Comparison of ENCODE assay signal across 8 cellular contexts in the genomic region with DNA sequence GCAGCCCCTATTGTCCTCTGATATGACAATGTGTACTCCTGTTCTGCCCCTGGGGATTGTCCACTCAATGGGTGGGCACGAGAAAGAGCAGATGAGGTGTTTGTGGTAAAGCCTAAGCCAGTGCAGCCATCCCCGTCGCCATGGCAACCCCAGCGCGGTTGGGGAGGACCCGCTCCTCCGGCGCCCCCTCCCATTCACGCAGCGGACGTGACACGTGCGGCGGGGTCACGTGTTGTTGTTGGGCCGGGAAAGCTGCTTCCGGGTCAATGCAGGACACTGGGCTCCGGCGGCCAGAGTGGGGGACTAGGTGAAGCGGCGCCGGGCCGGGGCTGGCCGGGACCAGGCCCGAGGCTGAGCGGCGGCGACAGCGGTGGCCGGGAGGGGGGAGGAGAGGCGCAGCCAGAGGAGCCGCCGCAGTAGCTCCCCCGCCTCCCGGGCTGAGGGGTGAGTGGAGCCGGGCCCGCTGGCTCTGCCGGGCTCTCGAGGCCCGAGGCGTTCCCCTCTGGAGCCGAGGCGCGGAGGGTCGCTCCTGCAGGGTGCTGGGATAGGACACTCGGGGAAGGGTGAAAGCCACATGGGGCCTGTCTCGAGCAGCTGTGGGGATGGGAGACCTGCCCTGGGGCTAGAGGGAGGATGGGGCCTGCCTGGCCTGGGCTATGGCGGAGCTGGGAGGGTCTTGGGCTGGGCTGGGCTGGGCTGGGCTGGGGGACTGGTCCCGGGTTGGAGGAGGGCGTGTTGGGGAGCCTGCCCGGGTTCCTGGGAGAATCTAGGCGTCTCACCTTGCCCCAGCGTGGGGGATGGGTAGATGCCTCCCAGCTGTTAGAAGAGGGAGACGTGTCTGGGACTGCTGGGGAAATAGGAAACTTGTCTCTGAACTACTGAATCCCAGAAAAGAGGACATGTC. TPM values are rescaled to one million over a fixed set of nuclear protein-coding genes. Genes with fewer than 3 reads are reported as not detected.
DNase-seq lines count a peak whose midpoint lies in the region; TF ChIP-seq lines count a peak whose summit lies in the region.

A gene with protein sequence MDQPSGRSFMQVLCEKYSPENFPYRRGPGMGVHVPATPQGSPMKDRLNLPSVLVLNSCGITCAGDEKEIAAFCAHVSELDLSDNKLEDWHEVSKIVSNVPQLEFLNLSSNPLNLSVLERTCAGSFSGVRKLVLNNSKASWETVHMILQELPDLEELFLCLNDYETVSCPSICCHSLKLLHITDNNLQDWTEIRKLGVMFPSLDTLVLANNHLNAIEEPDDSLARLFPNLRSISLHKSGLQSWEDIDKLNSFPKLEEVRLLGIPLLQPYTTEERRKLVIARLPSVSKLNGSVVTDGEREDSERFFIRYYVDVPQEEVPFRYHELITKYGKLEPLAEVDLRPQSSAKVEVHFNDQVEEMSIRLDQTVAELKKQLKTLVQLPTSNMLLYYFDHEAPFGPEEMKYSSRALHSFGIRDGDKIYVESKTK (plus strand): TSS at position 255 of the 904 bp plus-strand sequence. CDS start 21,589 bp downstream, outside the sequence.

- H3F3A ChIP-seq in Loucy (ENCODE audit: low read depth): no peaks in the 10 kb centered on the region

- peaks cover 14% of the 10 kb centered on the region for H3K4me1 Mint-ChIP-seq in activated naive CD4-positive, alpha-beta T cell treated with anti-CD3 and anti-CD28 coated beads for 36 hours (ENCODE audit: low read depth)

- H4K20me1 ChIP-seq in Loucy (ENCODE audit: insufficient read depth, low read length, poor library complexity, severe bottlenecking): peaks cover 28% of the 10 kb centered on the region
- H4K20me1 ChIP-seq in osteoblast (ENCODE audit: insufficient read depth, low read length): peaks cover 29% of the 10 kb centered on the region

- no peak for TF ChIP-seq CTCF in Loucy (conservative IDR thresholded peaks at IDR 0.05; ENCODE audit: low read length)
- TF ChIP-seq CTCF in osteoblast (IDR thresholded peaks at IDR 0.05; ENCODE audit: extremely low read depth, low read depth, low read length): no peak
- no peak for TF ChIP-seq CTCF in testis (IDR thresholded peaks at IDR 0.05)

- no peaks in the 10 kb centered on the region for H3K4me1 ChIP-seq in ES-I3 (ENCODE audit: insufficient read depth, low read length)
- H3K4me1 ChIP-seq in Loucy (ENCODE audit: insufficient read depth, low read length, poor library complexity, severe bottlenecking): peaks cover 26% of the 10 kb centered on the region
- H3K4me1 ChIP-seq in osteoblast (ENCODE audit: insufficient read depth, low read length): peaks cover 13% of the 10 kb centered on the region
- peaks cover 15% of the 10 kb centered on the region for H3K4me1 ChIP-seq in testis

- H3K4me3 ChIP-seq in H7 (ENCODE audit: insufficient read depth, low read depth, low read length): peak within 1 kb of the TSS; percentile 77
- peak within 1 kb of the TSS; percentile 98 for H3K4me3 ChIP-seq in Loucy (ENCODE audit: low read length, poor library complexity, severe bottlenecking)
- H3K4me3 ChIP-seq in osteoblast (ENCODE audit: insufficient read depth, low read length): peak within 1 kb of the TSS; percentile 84
- peak within 1 kb of the TSS; percentile 71 to 77 for H3K4me3 ChIP-seq in testis

- DNase-seq in H7 (peak; percentile 97), SK-N-DZ (ENCODE audit: low spot score) (peak; percentile 84), globus pallidus (ENCODE audit: low spot score) (peak; percentile 83), osteoblast (ENCODE audit: insufficient read length, low spot score, missing footprints) (peak; percentile 99), testis (peak; percentile 97)
- DNase-seq in activated naive CD4-positive, alpha-beta T cell treated with anti-CD3 and anti-CD28 coated beads for 36 hours: peak; percentile 89

- H3K9me3 ChIP-seq in ES-I3 (ENCODE audit: control insufficient read depth, insufficient read depth, low read length) (no peaks in the 10 kb centered on the region), Loucy (ENCODE audit: insufficient read depth, low read depth, low read length) (no peaks in the 10 kb centered on the region), osteoblast (ENCODE audit: low read depth, low read length) (no peaks in the 10 kb centered on the region), testis (no peaks in the 10 kb centered on the region)

- H3K9me3 Mint-ChIP-seq in activated naive CD4-positive, alpha-beta T cell treated with anti-CD3 and anti-CD28 coated beads for 36 hours: no peaks in the 10 kb centered on the region

- no peaks in the 10 kb centered on the region for H3K36me3 Mint-ChIP-seq in activated naive CD4-positive, alpha-beta T cell treated with anti-CD3 and anti-CD28 coated beads for 36 hours (ENCODE audit: low read depth)

- peak within 1 kb of the TSS; percentile 83 for H3K4me3 Mint-ChIP-seq in activated naive CD4-positive, alpha-beta T cell treated with anti-CD3 and anti-CD28 coated beads for 36 hours

- H3K9me2 ChIP-seq in Loucy (replicated peaks; ENCODE audit: low read depth, low read length): no peaks in the 10 kb centered on the region

- TF ChIP-seq POLR2A in testis (IDR thresholded peaks at IDR 0.05): no peak

- no peaks in the 10 kb centered on the region for H3K27me3 ChIP-seq in H7 (ENCODE audit: control insufficient read depth, insufficient read depth, low read length)
- no peaks in the 10 kb centered on the region for H3K27me3 ChIP-seq in Loucy (ENCODE audit: insufficient read depth, low read length, poor library complexity, severe bottlenecking)
- no peaks in the 10 kb centered on the region for H3K27me3 ChIP-seq in osteoblast (ENCODE audit: insufficient read depth, low read length)
- H3K27me3 ChIP-seq in testis: no peaks in the 10 kb centered on the region

- H3K36me3 ChIP-seq in ES-I3 (ENCODE audit: insufficient read depth, low read length): no peaks in the 10 kb centered on the region
- no peaks in the 10 kb centered on the region for H3K36me3 ChIP-seq in H7 (replicated peaks; ENCODE audit: control insufficient read depth, insufficient read depth, low read length)
- H3K36me3 ChIP-seq in Loucy (ENCODE audit: insufficient read depth, low read length): no peaks in the 10 kb centered on the region
- no peaks in the 10 kb centered on the region for H3K36me3 ChIP-seq in osteoblast (ENCODE audit: insufficient read depth, low read length)
- no peaks in the 10 kb centered on the region for H3K36me3 ChIP-seq in testis (ENCODE audit: low read depth, missing control alignments)

- H2AFZ ChIP-seq in Loucy (ENCODE audit: low read length) (peak within 1 kb of the TSS; percentile 71), osteoblast (ENCODE audit: low read length) (peak within 1 kb of the TSS; percentile 93)

- H3K27me3 Mint-ChIP-seq in activated naive CD4-positive, alpha-beta T cell treated with anti-CD3 and anti-CD28 coated beads for 36 hours (ENCODE audit: low read depth): no peaks in the 10 kb centered on the region

- H3K4me2 ChIP-seq in Loucy (ENCODE audit: low read depth, low read length, poor library complexity, severe bottlenecking) (peak within 1 kb of the TSS; percentile 99), osteoblast (ENCODE audit: insufficient read depth, low read length) (peak within 1 kb of the TSS; percentile 89)

- WGBS in testis, 2 donors: 1 to 5% methylated on average over 4 to 43 of the region's 54 CpGs

- CTCF ChIA-PET in activated naive CD4-positive, alpha-beta T cell treated with anti-CD3 and anti-CD28 coated beads for 36 hours (lab: Charles Lee): interaction anchor here (0.6 kb wide), 1 partner anchor 26 kb away, joined by 3 read pairs; no protein-coding TSS in a partner anchor

- H3K9ac ChIP-seq in ES-I3 (ENCODE audit: low read depth, low read length) (peak within 1 kb of the TSS; percentile 85), Loucy (ENCODE audit: low read depth, low read length, poor library complexity, severe bottlenecking) (peak within 1 kb of the TSS; percentile 92)

- H3K79me2 ChIP-seq in Loucy (ENCODE audit: insufficient read depth, low read length) (peaks cover 37% of the 10 kb centered on the region), osteoblast (ENCODE audit: insufficient read depth, low read length) (peaks cover 51% of the 10 kb centered on the region)

- peak within 1 kb of the TSS; percentile 44 for H3K27ac Mint-ChIP-seq in activated naive CD4-positive, alpha-beta T cell treated with anti-CD3 and anti-CD28 coated beads for 36 hours

- intact Hi-C loops in activated naive CD4-positive, alpha-beta T cell treated with anti-CD3 and anti-CD28 coated beads for 36 hours (cut with micrococcal nuclease): loop anchor here (1.0 to 2.0 kb wide), 2 partner anchors 12 to 37 kb away; no protein-coding TSS in a partner anchor
- intact Hi-C loops in testis (cut with DNase I; ENCODE audit: low total_unique reads): loop anchor here (10.0 kb wide), 1 partner anchor 81 kb away; a partner anchor contains a TSS

- H3K27ac ChIP-seq in osteoblast (ENCODE audit: low read depth, low read length) (peak within 1 kb of the TSS; percentile 31), testis (peak within 1 kb of the TSS; percentile 75 to 78)

RNA-seq across cellular contexts. Expression of the gene that starts here (rescaled TPM):
- 7.4 and 9.1 TPM in 2 replicates for total RNA-seq in H7 (2014; rRNA removed; shearing (Covaris generic))
- polyA plus RNA-seq in SK-N-DZ (2014; cell fraction: cytosol; rRNA removed): 3.5 and 4.2 TPM in 2 replicates
- polyA plus RNA-seq in SK-N-DZ (2014; cell fraction: nucleus; rRNA removed): 7.1 and 7.4 TPM in 2 replicates
- total RNA-seq in activated naive CD4-positive, alpha-beta T cell treated with anti-CD3 and anti-CD28 coated beads for 36 hours: 1 to 10 TPM; 5.2 to 5.3 TPM
- 34.8 and 41.6 TPM in 2 replicates for total RNA-seq in osteoblast
- 10 to 100 TPM; 42.7 to 42.9 TPM for total RNA-seq in testis
- 38.2 TPM for polyA plus RNA-seq in testis (ENCODE audit: insufficient read depth, low read depth, low replicate concordance)

Comparison
In these comparisons a context has a peak if more than half of its experiments do, and no peak if none do; other contexts are left out.
1. Peak in every context shown above with its lines: DNase-seq, H3K4me3 ChIP-seq and H3K27ac ChIP-seq.